In genomic region chr18:74281639-74282358, GRCh38 we compare ENCODE assay signal across 11 cellular contexts. TPM values are rescaled to one million over a fixed set of nuclear protein-coding genes. Genes with fewer than 3 reads are reported as not detected.
DNase-seq lines count a peak whose midpoint lies in the region; ATAC-seq, FAIRE-seq and TF ChIP-seq lines count a peak whose summit lies in the region.
"Had no signal": no experiment of that assay in that cellular context is flagged by ENCODE, and none has a peak within 500 bp of the region (broad histone marks: within the 10 kb centered on the region; RNA-seq: fewer than 3 reads in every experiment).

No MANE protein-coding gene starts in this region.

- peaks cover 48% of the 10 kb centered on the region for H3K4me1 Mint-ChIP-seq in nephron progenitor cell

- no peak overlapping the region for H2BK15ac ChIP-seq in IMR-90 (ENCODE audit: low read depth, low read length)

- H3K18ac ChIP-seq in IMR-90 (ENCODE audit: low read depth, low read length) = no peak overlapping the region

- POLR2A ChIA-PET in IMR-90 (lab: Charles Lee; ENCODE audit: unreplicated experiment) = no interaction called here

- H3K23ac ChIP-seq in IMR-90 (ENCODE audit: low read depth, low read length) = no peak overlapping the region

- H3K14ac ChIP-seq in IMR-90 (replicated peaks; ENCODE audit: low read depth, low read length) = no peak overlapping the region

- intact Hi-C loops in IMR-90 (cut with micrococcal nuclease) = no loop called here
- intact Hi-C loops in esophagus squamous epithelium (cut with DNase I) = no loop called here

- H3K4me3 ChIP-seq in BLaER1 (no peak overlapping the region), IMR-90 (ENCODE audit: insufficient read depth, low read depth, low read length) (no peak overlapping the region), esophagus squamous epithelium (no peak overlapping the region), smooth muscle cell (no peak overlapping the region)

- H2AK5ac ChIP-seq in IMR-90 (ENCODE audit: low read depth, low read length) = no peak overlapping the region

- no peak for TF ChIP-seq CTCF in IMR-90 (conservative IDR thresholded peaks at IDR 0.05; ENCODE audit: low read depth, low read length)
- no peak for TF ChIP-seq CTCF in esophagus squamous epithelium (IDR thresholded peaks at IDR 0.05)
- TF ChIP-seq CTCF in nephron progenitor cell (IDR thresholded peaks at IDR 0.05) = no peak
- TF ChIP-seq CTCF in smooth muscle cell (IDR thresholded peaks at IDR 0.05; ENCODE audit: borderline replicate concordance, insufficient read depth, poor library complexity, severe bottlenecking) = no peak

- TF ChIP-seq RAD21 in IMR-90 (IDR thresholded peaks at IDR 0.05; ENCODE audit: low read length) = no peak

- H3K79me2 ChIP-seq in smooth muscle cell (ENCODE audit: low read depth) = peaks cover 54% of the 10 kb centered on the region

- peaks cover 10 to 55% of the 10 kb centered on the region in 2 experiments for H3K79me1 ChIP-seq in IMR-90 (ENCODE audit: low read depth in 1 of 2, low read length in 2 of 2)

- no CpG with 5 or more reads among the region's 5 CpGs for WGBS in IMR-90 (ENCODE audit: extremely low coverage in 2 of 2, insufficient read length in 1 of 2), 2 experiments
- 73 to 74% methylated on average over 4 to 5 of the region's 5 CpGs for WGBS in esophagus squamous epithelium, 2 donors
- 51% methylated on average over 5 of the region's 5 CpGs for WGBS in smooth muscle cell (ENCODE audit: low lambda C conversion rate)

- peak; percentile 30; the same call in 1 of the 2 replicates for ATAC-seq in IMR-90 (ENCODE audit: low read depth)
- no peak for ATAC-seq in HG03469 (IDR thresholded peaks at IDR 0.05; ENCODE audit: unreplicated experiment)

- no peaks in the 10 kb centered on the region for H3K27me3 Mint-ChIP-seq in nephron progenitor cell (ENCODE audit: low read depth, poor library complexity)

- H3K27me3 ChIP-seq in BLaER1 (no peaks in the 10 kb centered on the region), IMR-90 (ENCODE audit: control insufficient read depth, insufficient read depth, low read length) (no peaks in the 10 kb centered on the region), esophagus squamous epithelium (no peaks in the 10 kb centered on the region), smooth muscle cell (ENCODE audit: low read depth) (no peaks in the 10 kb centered on the region)

- DNase-seq in IMR-90 (no peak), esophagus squamous epithelium (lab: John Stamatoyannopoulos, UW) (no peak), nephron progenitor cell (no peak), HTR-8/SVneo (ENCODE audit: insufficient read length, low spot score) (no peak), smooth muscle cell (lab: John Stamatoyannopoulos, UW; ENCODE audit: unreplicated experiment) (no peak), GDM1 (lab: John Stamatoyannopoulos, UW) (no peak)
- DNase-seq: NCI-H2029 treated with DMSO at 0.1 percent for 48 hours; stimulated activated CD4-positive, alpha-beta T cell treated with anti-CD3 and anti-CD28 coated beads, Interleukin-12 subunit alpha, Interleukin-12 subunit beta, amount 100 ng/mL, for 4 hours had no signal

- H4K20me1 ChIP-seq in BLaER1 (0 out of 2 replicates have a peak, but pooled peaks cover 11% of the 10 kb centered on the region), IMR-90 (ENCODE audit: insufficient read depth, low read length) (peaks cover 6% of the 10 kb centered on the region; the same call in 1 of the 2 replicates), smooth muscle cell (ENCODE audit: low read depth) (peaks cover 5% of the 10 kb centered on the region)

- peak overlapping the region; percentile 63 for H3K9ac ChIP-seq in BLaER1
- no peak overlapping the region for H3K9ac ChIP-seq in IMR-90 (ENCODE audit: low read depth, low read length)
- no peak overlapping the region for H3K9ac ChIP-seq in smooth muscle cell (ENCODE audit: low read depth)

- dilution Hi-C loops in IMR-90 (cut with HindIII; ENCODE audit: low sequenced_read_pairs, unreplicated experiment) = no loop called here

- H3K56ac ChIP-seq in IMR-90 (ENCODE audit: extremely low read depth, insufficient read depth, low read length) = no peak overlapping the region

- no TSS peak for BruUV-seq in IMR-90 (replicated peaks; lab: Mats Ljungman, UMichigan)

- H3K27ac Mint-ChIP-seq in nephron progenitor cell = peak overlapping the region; percentile 66

- no peak for TF ChIP-seq POLR2A in IMR-90 (IDR thresholded peaks at IDR 0.05; ENCODE audit: low read depth, low read length)
- no peak for TF ChIP-seq POLR2A in esophagus squamous epithelium (IDR thresholded peaks at IDR 0.05)

- H3K4ac ChIP-seq in IMR-90 (ENCODE audit: low read depth, low read length) = no peak overlapping the region; the same call in 1 of the 2 replicates

- no peak overlapping the region for H4K5ac ChIP-seq in IMR-90 (ENCODE audit: low read depth, low read length)

- no peak overlapping the region for H2BK5ac ChIP-seq in IMR-90 (ENCODE audit: low read depth, low read length, poor library complexity, severe bottlenecking)

- H2BK120ac ChIP-seq in IMR-90 (ENCODE audit: low read depth, low read length) = no peak overlapping the region

- H3K9me1 ChIP-seq in IMR-90 (ENCODE audit: insufficient read depth, low read length) = peaks cover 13% of the 10 kb centered on the region

- H3K9me3 Mint-ChIP-seq in nephron progenitor cell = no peaks in the 10 kb centered on the region

- no peaks in the 10 kb centered on the region for H3K36me3 Mint-ChIP-seq in nephron progenitor cell (ENCODE audit: low read depth)

- H3K36me3 ChIP-seq in BLaER1 (peaks cover 15% of the 10 kb centered on the region), IMR-90 (ENCODE audit: control insufficient read depth, insufficient read depth, low read length) (no peaks in the 10 kb centered on the region), esophagus squamous epithelium (peaks cover 0 to 12% (median 0%) of the 10 kb centered on the region in 3 donors), smooth muscle cell (ENCODE audit: low read depth) (no peaks in the 10 kb centered on the region)

- H3K4me1 ChIP-seq in BLaER1 (peaks cover 26% of the 10 kb centered on the region), IMR-90 (ENCODE audit: control insufficient read depth, insufficient read depth, low read length) (peaks cover 11% of the 10 kb centered on the region), esophagus squamous epithelium (peaks cover 38 to 70% (median 42%) of the 10 kb centered on the region in 3 donors), smooth muscle cell (ENCODE audit: low read depth) (peaks cover 12% of the 10 kb centered on the region)

- CTCF ChIA-PET in IMR-90 (lab: Yijun Ruan, JAX) = no interaction called here

- in situ Hi-C loops in IMR-90 (cut with MboI; ENCODE audit: low sequenced_read_pairs) = no loop called here

- H2AFZ ChIP-seq in IMR-90 (replicated peaks; ENCODE audit: low read length, poor library complexity) (no peak overlapping the region), smooth muscle cell (ENCODE audit: low read depth) (no peak overlapping the region)

- H3K27ac ChIP-seq in BLaER1 (peak overlapping the region; percentile 72), IMR-90 (ENCODE audit: insufficient read depth, low read length) (no peak overlapping the region), esophagus squamous epithelium (peak overlapping the region; percentile 12 to 69 (median 53)), smooth muscle cell (ENCODE audit: low read depth) (no peak overlapping the region)

- no peak overlapping the region for H4K8ac ChIP-seq in IMR-90 (ENCODE audit: low read depth in 2 of 2, low read length in 2 of 2)

- no peak for FAIRE-seq in HTR-8/SVneo (lab: Jason Lieb, UNC)

- H3F3A ChIP-seq in smooth muscle cell (ENCODE audit: low read depth) = no peaks in the 10 kb centered on the region

- no peaks in the 10 kb centered on the region for H3K9me3 ChIP-seq in BLaER1
- H3K9me3 ChIP-seq in IMR-90 (ENCODE audit: control insufficient read depth, insufficient read depth, low read length) = no peaks in the 10 kb centered on the region
- no peaks in the 10 kb centered on the region for H3K9me3 ChIP-seq in esophagus squamous epithelium
- no peaks in the 10 kb centered on the region for H3K9me3 ChIP-seq in smooth muscle cell (replicated peaks; ENCODE audit: low read depth)

- no peak overlapping the region for H2BK20ac ChIP-seq in IMR-90 (ENCODE audit: low read depth, low read length)

- peak overlapping the region; percentile 89 for H3K4me2 ChIP-seq in BLaER1
- no peak overlapping the region for H3K4me2 ChIP-seq in IMR-90 (ENCODE audit: low read depth, low read length)
- H3K4me2 ChIP-seq in smooth muscle cell = no peak overlapping the region

- no peak overlapping the region for H2AK9ac ChIP-seq in IMR-90 (replicated peaks; ENCODE audit: low read depth, low read length, poor library complexity)

- H4K91ac ChIP-seq in IMR-90 (ENCODE audit: insufficient read depth, low read depth, low read length) = no peak overlapping the region

- H3K4me3 Mint-ChIP-seq in nephron progenitor cell = peak overlapping the region; percentile 20

TF ChIP-seq in IMR-90, 13 proteins besides CTCF, POLR2A, EP300 and RAD21:
- TF ChIP-seq MAFK (IDR thresholded peaks at IDR 0.05; ENCODE audit: low read depth, low read length) = no peak
- no peak for TF ChIP-seq MAZ (IDR thresholded peaks at IDR 0.05; ENCODE audit: borderline replicate concordance, low read depth, low read length)
- no peak for TF ChIP-seq RCOR1 (IDR thresholded peaks at IDR 0.05; ENCODE audit: insufficient replicate concordance, low read length)

RNA-seq across cellular contexts. Expression of gene CYB5A, which starts 10.0 kb away (rescaled TPM):
- total RNA-seq in IMR-90 (2012; rRNA removed) (13.4 and 43.0 TPM in 2 replicates), esophagus squamous epithelium (100 to 1,000 TPM in 1 of 4 donors, 10 to 100 TPM in 3; 75.2 to 115 (median 90.3) TPM), smooth muscle cell (52.8 and 61.5 TPM in 2 replicates)
- polyA plus RNA-seq in IMR-90 (2012; rRNA removed) (47.9 and 49.5 TPM in 2 replicates), smooth muscle cell (77.6 and 83.2 TPM in 2 replicates)
- polyA plus RNA-seq in IMR-90 (2012; cell fraction: cytosol; rRNA removed) = 28.6 and 46.1 TPM in 2 replicates
- polyA plus RNA-seq in IMR-90 (2012; cell fraction: nucleus; rRNA removed; ENCODE audit: low replicate concordance) = 17.1 and 47.4 TPM in 2 replicates

RNA-seq across cellular contexts. Expression of gene C18orf63, which starts 33.8 kb away (rescaled TPM):
- total RNA-seq in IMR-90 (2012; rRNA removed) = not detected in 2 replicates
- not detected in 2 replicates for polyA plus RNA-seq in IMR-90 (2012; rRNA removed)
- polyA plus RNA-seq in IMR-90 (2012; cell fraction: cytosol; rRNA removed) = not detected in 2 replicates
- not detected in 2 replicates for polyA plus RNA-seq in IMR-90 (2012; cell fraction: nucleus; rRNA removed; ENCODE audit: low replicate concordance)
- total RNA-seq in esophagus squamous epithelium = not detected
- total RNA-seq in smooth muscle cell = not detected in 2 replicates
- polyA plus RNA-seq in smooth muscle cell = not detected in 2 replicates
- total RNA-seq: Daoy had no signal

Comparison
In these comparisons a context has a peak if more than half of its experiments do, and no peak if none do; other contexts are left out.
1. H3K27ac ChIP-seq: peak in BLaER1 (single experiment) and esophagus squamous epithelium (4 of 4); none in IMR-90 (single experiment) and smooth muscle cell (single experiment).